In genomic region chr6:4112366-4112765, GRCh38 we compare ENCODE assay signal across 31 cellular contexts. TPM values are rescaled to one million over a fixed set of nuclear protein-coding genes. Genes with fewer than 3 reads are reported as not detected.
"Had no signal": no experiment of that assay in that cellular context is flagged by ENCODE, and none has a peak within 500 bp of the region (broad histone marks: within the 10 kb centered on the region; RNA-seq: fewer than 3 reads in every experiment).

No MANE protein-coding gene starts in this region.

- H3K4me1 ChIP-seq: suprapubic skin, testis, thyroid gland, upper lobe of left lung, uterus, vagina had no signal

- ATAC-seq: stimulated activated effector memory CD8-positive, alpha-beta T cell treated with anti-CD3 and anti-CD28 coated beads, Interleukin-12 subunit alpha, Interleukin-12 subunit beta, amount 100 ng/mL, for 72 hours; stimulated activated memory B cell treated with anti-CD40 and anti-IgM and Interleukin-4, amounts not matched to agents 10 μg/mL and 1 μg/mL and 100 μg/mL, for 72 hours; stimulated activated naive B cell treated with anti-CD40 and anti-IgM and Interleukin-4, amounts not matched to agents 10 μg/mL and 1 μg/mL and 100 μg/mL, for 72 hours; stimulated activated naive CD8-positive, alpha-beta T cell treated with anti-CD3 and anti-CD28 coated beads, Interleukin-15, amount 100 ng/mL, for 72 hours; stimulated activated naive CD8-positive, alpha-beta T cell treated with anti-CD3 and anti-CD28 coated beads, Interleukin-15, Interleukin-2, amounts not matched to agents 100 U/mL and 50 U/mL, for 24 hours; upper lobe of right lung had no signal

- H3K27ac ChIP-seq: suprapubic skin, testis, thoracic aorta, thyroid gland, tibial artery, tibial nerve, upper lobe of left lung, upper lobe of right lung, uterus, vagina had no signal

- H3K27me3 ChIP-seq: stomach, suprapubic skin, testis, thyroid gland, tibial artery, tibial nerve, transverse colon, upper lobe of left lung, upper lobe of right lung, uterus, vagina had no signal

- DNase-seq: stimulated activated CD4-positive, alpha-beta T cell treated with anti-CD3 and anti-CD28 coated beads, Interleukin-2, amount 100 ng/mL, for 48 hours; stimulated activated CD4-positive, alpha-beta T cell treated with anti-CD3 and anti-CD28 coated beads, Interleukin-4, amount 100 ng/mL, for 1 hour; stimulated activated CD4-positive, alpha-beta T cell treated with anti-CD3 and anti-CD28 coated beads, Interleukin-4, amount 100 ng/mL, for 24 hours; stimulated activated CD4-positive, alpha-beta T cell treated with anti-CD3 and anti-CD28 coated beads, Interleukin-4, amount 100 ng/mL, for 4 hours; stimulated activated CD8-positive, alpha-beta memory T cell treated with anti-CD3 and anti-CD28 coated beads, Interleukin-4, amount 100 ng/mL, for 48 hours; stimulated activated naive B cell treated with anti-CD40 and anti-IgM and Interleukin-4, amounts not matched to agents 10 μg/mL and 1 μg/mL and 100 μg/mL, for 72 hours; stimulated activated naive CD4-positive, alpha-beta T cell; stimulated activated naive CD4-positive, alpha-beta T cell treated with Interleukin-2 at 50 U/mL for 16 hours; stimulated activated naive CD8-positive, alpha-beta T cell treated with anti-CD3 and anti-CD28 coated beads, Interleukin-15, amount 100 ng/mL, for 72 hours; stimulated activated naive CD8-positive, alpha-beta T cell treated with anti-CD3 and anti-CD28 coated beads, Interleukin-15, Interleukin-2, amounts not matched to agents 100 U/mL and 50 U/mL, for 24 hours; stomach; substantia nigra; testis; thyroid gland; tibial artery; transverse colon; trophoblast cell; upper lobe of left lung; upper lobe of right lung; uterus had no signal

- FAIRE-seq: urothelium cell line had no signal

- H3K9me3 ChIP-seq: suprapubic skin, testis, thyroid gland, uterus, vagina had no signal

- H3K36me3 ChIP-seq: uterus had no signal

- H3K4me3 ChIP-seq: stomach, suprapubic skin, testis, thoracic aorta, thyroid gland, tibial artery, tibial nerve, transverse colon, upper lobe of left lung, upper lobe of right lung, uterus, vagina had no signal

RNA-seq across cellular contexts. Expression of gene FAM217A, which starts 33.4 kb away (rescaled TPM):
- total RNA-seq: stomach, subcutaneous adipose tissue, suprapubic skin, temporal lobe, thoracic aorta, tibial nerve, transverse colon, upper lobe of left lung, upper lobe of right lung, ureter, urinary bladder, uterus, vagina had no signal
- polyA plus RNA-seq: urinary bladder had no signal
